In genomic region chr17:34721326-34721725, GRCh38 we compare ENCODE assay signal across 21 cellular contexts.
DNase-seq lines count a peak whose midpoint lies in the region; ATAC-seq and TF ChIP-seq lines count a peak whose summit lies in the region.
"Had no signal": no experiment of that assay in that cellular context is flagged by ENCODE, and none has a peak within 500 bp of the region (broad histone marks: within the 10 kb centered on the region; RNA-seq: fewer than 3 reads in every experiment).

No MANE protein-coding gene starts in this region.

- CTCF ChIA-PET in HCT116 (lab: Charles Lee) = no interaction called here
- CTCF ChIA-PET in PC-3 (lab: Charles Lee) = no interaction called here

- intact Hi-C loops in HCT116 (cut with micrococcal nuclease) (no loop called here), PC-3 (cut with micrococcal nuclease) (no loop called here)

- no peak overlapping the region for H2AFZ ChIP-seq in HCT116 (ENCODE audit: low read depth, low read length, poor library complexity, severe bottlenecking)
- H2AFZ ChIP-seq in PC-3 (ENCODE audit: low read length) = no peak overlapping the region

- H3K27ac ChIP-seq in HCT116 (ENCODE audit: low read depth, low read length) (no peak overlapping the region), PC-3 (ENCODE audit: low read length) (peak overlapping the region; percentile 62; the same call in 1 of the 2 replicates), endodermal cell (ENCODE audit: low read depth, low read length) (no peak overlapping the region)
- H3K27ac ChIP-seq: heart right ventricle, transverse colon, VCaP had no signal

- H4K20me1 ChIP-seq in HCT116 (ENCODE audit: insufficient read depth) (no peaks in the 10 kb centered on the region), PC-3 (ENCODE audit: low read length) (no peaks in the 10 kb centered on the region)

- H3K4me1 Mint-ChIP-seq in endodermal cell = peaks cover 17% of the 10 kb centered on the region

- H3K27ac Mint-ChIP-seq in endodermal cell = no peak overlapping the region
- H3K27ac Mint-ChIP-seq: T-helper 1 cell treated with Interleukin-12 subunit alpha and Interleukin-12 subunit beta and Interleukin-4 antibody, amounts not matched to agents 30 μg/mL and 1 μg/mL, for 36 hours had no signal

- peak; percentile 68 for ATAC-seq in HCT116
- ATAC-seq in PC-3 = 0 out of 2 replicates have a peak, but pooled peaks have one; percentile 22
- no peak for ATAC-seq in GM18502 (IDR thresholded peaks at IDR 0.05; ENCODE audit: poor library complexity, unreplicated experiment)
- ATAC-seq in HG02759 (IDR thresholded peaks at IDR 0.05; ENCODE audit: unreplicated experiment) = no peak
- ATAC-seq: heart right ventricle, left ventricle myocardium superior had no signal

- no TSS peak for BruUV-seq in HCT116 (replicated peaks; lab: Mats Ljungman, UMichigan)
- no TSS peak for BruUV-seq in PC-3 (replicated peaks; lab: Mats Ljungman, UMichigan)

- no peak for TF ChIP-seq POLR2A in HCT116 (IDR thresholded peaks at IDR 0.05; ENCODE audit: borderline replicate concordance, extremely low read depth, insufficient read depth, insufficient read length)

- no peak for TF ChIP-seq CTCF in HCT116 (IDR thresholded peaks at IDR 0.05 in 2 of 3, conservative IDR thresholded peaks at IDR 0.05 in 1 of 3; ENCODE audit: borderline replicate concordance in 1 of 3, insufficient read depth in 1 of 3, low read depth in 2 of 3, low read length in 2 of 3)
- TF ChIP-seq CTCF in PC-3 (conservative IDR thresholded peaks at IDR 0.05; ENCODE audit: low read depth, low read length) = no peak
- no peak for TF ChIP-seq CTCF in endodermal cell (conservative IDR thresholded peaks at IDR 0.05)

- peaks cover 0 to 28% of the 10 kb centered on the region in 2 experiments; a peak in 3 of 4 replicates for H3K4me1 ChIP-seq in HCT116 (ENCODE audit: control insufficient read depth in 1 of 2, insufficient read depth in 2 of 2, low read length in 2 of 2)
- peaks cover 12% of the 10 kb centered on the region for H3K4me1 ChIP-seq in PC-3 (ENCODE audit: insufficient read depth, low read length)
- H3K4me1 ChIP-seq in endodermal cell (ENCODE audit: control insufficient read depth, insufficient read depth, low read length) = peaks cover 2% of the 10 kb centered on the region
- H3K4me1 ChIP-seq: heart right ventricle, transverse colon had no signal

- no peak overlapping the region for H3K4me3 ChIP-seq in HCT116 (replicated peaks in 1 of 2; ENCODE audit: low read depth in 1 of 2, low read length in 2 of 2)
- H3K4me3 ChIP-seq in PC-3 (ENCODE audit: low read length) = no peak overlapping the region
- H3K4me3 ChIP-seq in endodermal cell (ENCODE audit: low read length) = no peak overlapping the region
- H3K4me3 ChIP-seq: heart right ventricle, transverse colon had no signal

- RAD21 ChIA-PET in HCT116 (lab: Charles Lee; ENCODE audit: low non-redundant PET in 1 of 2, low total read pairs in 2 of 2, uncharacterized antibody in 2 of 2, unreplicated experiment in 2 of 2) = no interaction called here

- H3K27me3 ChIP-seq in HCT116 (ENCODE audit: insufficient read depth, low read length) (peaks cover 22% of the 10 kb centered on the region), PC-3 (ENCODE audit: low read length) (no peaks in the 10 kb centered on the region), endodermal cell (ENCODE audit: control insufficient read depth, insufficient read depth, low read length, poor library complexity, severe bottlenecking) (no peaks in the 10 kb centered on the region)
- H3K27me3 ChIP-seq: transverse colon had no signal

- no peak for TF ChIP-seq RAD21 in HCT116 (IDR thresholded peaks at IDR 0.05; ENCODE audit: low read depth)

- H3F3A ChIP-seq in PC-3 (ENCODE audit: low read length, unreplicated experiment) = no peaks in the 10 kb centered on the region

- H3K9me2 ChIP-seq in HCT116 (ENCODE audit: insufficient read depth) = no peaks in the 10 kb centered on the region
- no peaks in the 10 kb centered on the region for H3K9me2 ChIP-seq in PC-3 (replicated peaks; ENCODE audit: low read length)

- H3K9me3 ChIP-seq in HCT116 (ENCODE audit: control insufficient read depth in 1 of 2, insufficient read depth in 1 of 2, low read depth in 1 of 2, low read length in 2 of 2) = no peaks in the 10 kb centered on the region
- H3K9me3 ChIP-seq in PC-3 (ENCODE audit: low read length) = no peaks in the 10 kb centered on the region
- no peaks in the 10 kb centered on the region for H3K9me3 ChIP-seq in endodermal cell (ENCODE audit: control insufficient read depth, low read length)
- H3K9me3 ChIP-seq: heart right ventricle, transverse colon had no signal

- WGBS in endodermal cell (ENCODE audit: insufficient coverage in 1 of 2, insufficient read length in 1 of 2), 2 experiments = 91 to 100% methylated on average over 2 to 6 of the region's 6 CpGs

- no peaks in the 10 kb centered on the region for H3K36me3 Mint-ChIP-seq in endodermal cell (ENCODE audit: low read depth)

- DNase-seq in HCT116 (ENCODE audit: low read depth, low spot score) = peak; percentile 27
- peak; percentile 50 for DNase-seq in PC-3
- DNase-seq in endodermal cell = peak; percentile 32
- DNase-seq in renal cortical epithelial cell (ENCODE audit: low read depth) = peak; percentile 16
- no peak for DNase-seq in NCI-H146 treated with DMSO at 0.1 percent for 48 hours (lab: John Stamatoyannopoulos, UW; ENCODE audit: unreplicated experiment)
- DNase-seq: activated CD8-positive, alpha-beta memory T cell treated with anti-CD3 and anti-CD28 coated beads, Interleukin-2, amount 50 U/mL, for 48 hours; activated effector memory CD4-positive, alpha-beta T cell treated with Interleukin-2 at 50 U/mL for 16 hours; AML-193; cortex of kidney; heart right ventricle; left ventricle myocardium superior; NCI-H1694; NCI-H510A; Right ventricle myocardium superior; small intestine; stimulated activated naive CD8-positive, alpha-beta T cell treated with anti-CD3 and anti-CD28 coated beads, Interleukin-15, Interleukin-2, amounts not matched to agents 100 U/mL and 50 U/mL, for 24 hours; transverse colon had no signal

- H3K36me3 ChIP-seq in HCT116 (ENCODE audit: control insufficient read depth in 1 of 2, insufficient read depth in 2 of 2, low read length in 2 of 2) = no peaks in the 10 kb centered on the region
- H3K36me3 ChIP-seq in PC-3 (ENCODE audit: low read depth, low read length) = no peaks in the 10 kb centered on the region
- no peaks in the 10 kb centered on the region for H3K36me3 ChIP-seq in endodermal cell (ENCODE audit: control insufficient read depth, insufficient read depth, low read length)
- H3K36me3 ChIP-seq: heart right ventricle, transverse colon had no signal

- H3K4me2 ChIP-seq in HCT116 (ENCODE audit: low read length) (peak overlapping the region; percentile 45), PC-3 (ENCODE audit: low read length) (peak overlapping the region; percentile 46)

- no peak overlapping the region for H3K4me3 Mint-ChIP-seq in endodermal cell
- H3K4me3 Mint-ChIP-seq: T-helper 1 cell treated with Interleukin-12 subunit alpha and Interleukin-12 subunit beta and Interleukin-4 antibody, amounts not matched to agents 30 μg/mL and 1 μg/mL, for 36 hours had no signal

- peaks cover 5% of the 10 kb centered on the region for H3K27me3 Mint-ChIP-seq in endodermal cell (ENCODE audit: insufficient read depth)

- no peaks in the 10 kb centered on the region for H3K79me2 ChIP-seq in HCT116 (ENCODE audit: insufficient read depth, low read length)
- H3K79me2 ChIP-seq in PC-3 (ENCODE audit: low read length) = no peaks in the 10 kb centered on the region

- POLR2A ChIA-PET in HCT116 (lab: Charles Lee) (no interaction called here), PC-3 (lab: Charles Lee; ENCODE audit: unreplicated experiment) (no interaction called here)

- H3K9me3 Mint-ChIP-seq in endodermal cell = no peaks in the 10 kb centered on the region
- H3K9me3 Mint-ChIP-seq: T-helper 1 cell treated with Interleukin-12 subunit alpha and Interleukin-12 subunit beta and Interleukin-4 antibody, amounts not matched to agents 30 μg/mL and 1 μg/mL, for 36 hours had no signal

- H3K9ac ChIP-seq in HCT116 (ENCODE audit: low read length) (no peak overlapping the region), PC-3 (ENCODE audit: low read length) (no peak overlapping the region), endodermal cell (ENCODE audit: extremely low read depth, low read length, poor library complexity, severe bottlenecking) (no peak overlapping the region)

TF ChIP-seq in HCT116, 20 proteins besides CTCF, POLR2A, EP300 and RAD21:
- TF ChIP-seq FOSL1 (IDR thresholded peaks at IDR 0.05; ENCODE audit: low read depth) (peak; percentile 44), CBX3 (IDR thresholded peaks at IDR 0.05; ENCODE audit: low read depth) (no peak), SRF (IDR thresholded peaks at IDR 0.05; ENCODE audit: low read depth) (no peak), REST (IDR thresholded peaks at IDR 0.05; ENCODE audit: low read depth) (no peak), SP1 (IDR thresholded peaks at IDR 0.05; ENCODE audit: low read depth) (0 out of 2 replicates have a peak, but pooled peaks have one; percentile 13), ZFX (IDR thresholded peaks at IDR 0.05) (no peak), JUND (IDR thresholded peaks at IDR 0.05) (peak; percentile 39; the same call in 1 of the 2 replicates), TCF7L2 (IDR thresholded peaks at IDR 0.05; ENCODE audit: borderline replicate concordance, extremely low read depth, insufficient read depth, insufficient read length) (no peak)

Comparison
In these comparisons a context has a peak if more than half of its experiments do, and no peak if none do; other contexts are left out.
1. ATAC-seq: peak in HCT116 (single experiment) and PC-3 (single experiment); none in GM18502 (single experiment) and HG02759 (single experiment).